Comparison of ENCODE assay signal across 13 cellular contexts in genomic region chr11:117997436-117998200, GRCh38. TPM values are rescaled to one million over a fixed set of nuclear protein-coding genes. Genes with fewer than 3 reads are reported as not detected.
A peak's percentile ranks its signal among the peaks of the same experiment; 100 is the strongest.
DNase-seq lines count a peak whose midpoint lies in the region; ATAC-seq and TF ChIP-seq lines count a peak whose summit lies in the region.
"Had no signal": no experiment of that assay in that cellular context is flagged by ENCODE, and none has a peak within 500 bp of the region (broad histone marks: within the 10 kb centered on the region; RNA-seq: fewer than 3 reads in every experiment).

No MANE protein-coding gene starts in this region.

- H3K27ac Mint-ChIP-seq in CD8-positive, alpha-beta T cell, result peak overlapping the region; percentile 76
- H3K27ac Mint-ChIP-seq in activated naive CD8-positive, alpha-beta T cell, result peak overlapping the region; percentile 87

- no peak for TF ChIP-seq CTCF in CD8-positive, alpha-beta T cell (IDR thresholded peaks at IDR 0.05)

- ATAC-seq in CD8-positive, alpha-beta T cell, result no peak
- ATAC-seq in GM19452 (IDR thresholded peaks at IDR 0.05; ENCODE audit: unreplicated experiment) (peak; percentile 9), HG03135 (IDR thresholded peaks at IDR 0.05; ENCODE audit: unreplicated experiment) (peak; percentile 10), HG02623 (IDR thresholded peaks at IDR 0.05; ENCODE audit: unreplicated experiment) (no peak)
- ATAC-seq: upper lobe of right lung had no signal

- H3K9me3 ChIP-seq in CD8-positive, alpha-beta T cell (ENCODE audit: low read length), result no peaks in the 10 kb centered on the region
- H3K9me3 ChIP-seq: upper lobe of right lung had no signal

- no peaks in the 10 kb centered on the region for H3K27me3 Mint-ChIP-seq in CD8-positive, alpha-beta T cell (ENCODE audit: low read depth)
- no peaks in the 10 kb centered on the region for H3K27me3 Mint-ChIP-seq in activated naive CD8-positive, alpha-beta T cell

- POLR2A ChIA-PET in CD8-positive, alpha-beta T cell (lab: Charles Lee), result interaction anchor here (1.3 to 27.3 kb wide), 9 partner anchors 2 to 55 kb away, joined by 4 to 633 read pairs (median 101); partner anchors contain the start of gene IL10RA

- H3K4me3 ChIP-seq in CD8-positive, alpha-beta T cell (ENCODE audit: low read depth, low read length), result no peak overlapping the region
- H3K4me3 ChIP-seq: upper lobe of right lung had no signal

- peaks cover 91% of the 10 kb centered on the region for H3K4me1 Mint-ChIP-seq in CD8-positive, alpha-beta T cell (ENCODE audit: low read depth)
- peaks cover 82% of the 10 kb centered on the region for H3K4me1 Mint-ChIP-seq in activated naive CD8-positive, alpha-beta T cell (ENCODE audit: low read depth)

- H3K9me3 Mint-ChIP-seq in CD8-positive, alpha-beta T cell, result no peaks in the 10 kb centered on the region
- no peaks in the 10 kb centered on the region for H3K9me3 Mint-ChIP-seq in activated naive CD8-positive, alpha-beta T cell (ENCODE audit: low read depth)

- H3K36me3 Mint-ChIP-seq in CD8-positive, alpha-beta T cell, result peaks cover 91% of the 10 kb centered on the region
- peaks cover 28% of the 10 kb centered on the region for H3K36me3 Mint-ChIP-seq in activated naive CD8-positive, alpha-beta T cell

- peaks cover 65% of the 10 kb centered on the region for H3K36me3 ChIP-seq in CD8-positive, alpha-beta T cell (ENCODE audit: insufficient read depth, low read length)

- intact Hi-C loops in CD8-positive, alpha-beta T cell (cut with DNase I, micrococcal nuclease), result no loop called here

- H3K27me3 ChIP-seq in CD8-positive, alpha-beta T cell (ENCODE audit: insufficient read depth, low read length), result no peaks in the 10 kb centered on the region
- H3K27me3 ChIP-seq: upper lobe of right lung had no signal

- CTCF ChIA-PET in CD8-positive, alpha-beta T cell (lab: Charles Lee), result interaction anchor here (1.0 to 27.1 kb wide), 7 partner anchors 9 to 179 kb away, joined by 3 to 403 read pairs (median 10); partner anchors contain the start of gene IL10RA

- H3K4me1 ChIP-seq in CD8-positive, alpha-beta T cell (ENCODE audit: insufficient read depth, low read length), result peaks cover 75% of the 10 kb centered on the region

- DNase-seq in CD8-positive, alpha-beta T cell, result peak in 1 of 7 experiments; percentile 49
- no peak for DNase-seq in NAMALWA (ENCODE audit: low spot score)
- DNase-seq in DMS114 treated with DMSO at 0.1 percent for 48 hours (lab: John Stamatoyannopoulos, UW; ENCODE audit: unreplicated experiment), result no peak
- no peak for DNase-seq in Kasumi-1 (lab: John Stamatoyannopoulos, UW)
- DNase-seq: activated gamma-delta T cell treated with Interleukin-2 at 50 U/mL for 16 hours; stimulated activated CD4-positive, alpha-beta T cell treated with anti-CD3 and anti-CD28 coated beads, Interleukin-4, amount 100 ng/mL, for 1 hour; upper lobe of right lung had no signal

- no peak overlapping the region for H3K4me3 Mint-ChIP-seq in CD8-positive, alpha-beta T cell
- H3K4me3 Mint-ChIP-seq in activated naive CD8-positive, alpha-beta T cell, result peak overlapping the region; percentile 52
- H3K4me3 Mint-ChIP-seq: neural crest cell had no signal

- no peak overlapping the region for H3K27ac ChIP-seq in CD8-positive, alpha-beta T cell (ENCODE audit: low read depth, low read length)
- H3K27ac ChIP-seq: C4-2B, upper lobe of right lung had no signal

RNA-seq across cellular contexts. Expression of gene IL10RA, which starts 11.4 kb away (rescaled TPM):
- 100 to 1,000 TPM; 295 to 299 TPM for total RNA-seq in CD8-positive, alpha-beta T cell

Comparison
In these comparisons a context has a peak if more than half of its experiments do, and no peak if none do; other contexts are left out.
1. ATAC-seq: peak in GM19452 (single experiment) and HG03135 (single experiment); none in CD8-positive, alpha-beta T cell (single experiment) and HG02623 (single experiment).